In the genomic region with DNA sequence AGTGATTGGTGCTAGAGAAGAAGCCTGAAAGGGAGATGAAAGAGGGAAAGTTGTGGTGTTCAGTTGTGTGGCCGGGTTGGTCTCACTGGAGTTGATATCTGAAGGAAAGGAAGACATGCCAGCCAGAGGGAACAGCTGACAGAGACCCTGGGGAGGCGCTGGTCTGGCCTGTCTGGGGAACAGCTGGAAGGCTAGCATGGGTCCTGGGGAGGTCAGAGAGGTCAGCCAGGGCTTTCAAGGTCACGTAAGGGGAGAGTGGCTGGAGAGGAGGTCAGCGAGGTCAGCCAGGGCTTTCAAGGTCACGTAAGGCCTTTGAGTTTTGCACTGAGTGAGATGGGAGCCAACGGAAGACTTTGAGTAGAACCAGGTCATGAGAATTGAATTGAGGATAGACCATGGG, we compare ENCODE assay signal across 22 cellular contexts. TPM values are rescaled to one million over a fixed set of nuclear protein-coding genes. Genes with fewer than 3 reads are reported as not detected.
DNase-seq lines count a peak whose midpoint lies in the region; ATAC-seq, FAIRE-seq and TF ChIP-seq lines count a peak whose summit lies in the region.
"Had no signal": no experiment of that assay in that cellular context is flagged by ENCODE, and none has a peak within 500 bp of the region (broad histone marks: within the 10 kb centered on the region; RNA-seq: fewer than 3 reads in every experiment).

No MANE protein-coding gene starts in this region.

- H3K27me3 ChIP-seq in HepG2 (ENCODE audit: control insufficient read depth in 1 of 2, insufficient read depth in 2 of 2, low read length in 2 of 2) (peaks cover 8 to 55% of the 10 kb centered on the region in 2 experiments), psoas muscle (ENCODE audit: insufficient read depth in 3 of 3, low read length in 2 of 3) (no peaks in the 10 kb centered on the region), upper lobe of right lung (peaks cover 45% of the 10 kb centered on the region), PC-9 (ENCODE audit: insufficient read depth, low read depth) (no peaks in the 10 kb centered on the region)
- H3K27me3 ChIP-seq: MG63 had no signal

- peaks cover 10% of the 10 kb centered on the region; the same call in 1 of the 2 replicates for H3F3A ChIP-seq in PC-9 (ENCODE audit: insufficient read depth, low read depth)

- WGBS in HepG2 (ENCODE audit: low lambda C conversion rate) = 24% methylated on average over 6 of the region's 6 CpGs
- 60 to 87% (median 62%) methylated on average over 6 of the region's 6 CpGs for WGBS in psoas muscle, 3 donors

- BruUV-seq in HepG2 (replicated peaks; lab: Mats Ljungman, UMichigan) (no TSS peak), PC-9 (replicated peaks; lab: Mats Ljungman, UMichigan) (no TSS peak)

- no peak overlapping the region for H3K9ac ChIP-seq in HepG2 (ENCODE audit: insufficient read depth, low read depth, low read length)
- H3K9ac ChIP-seq: BLaER1 had no signal

- ATAC-seq in HepG2 = no peak
- no peak for ATAC-seq in psoas muscle
- no peak for ATAC-seq in upper lobe of right lung
- ATAC-seq: Panc1 had no signal

- H3K4me1 ChIP-seq in HepG2 (ENCODE audit: insufficient read depth, low read length) (peaks cover 18% of the 10 kb centered on the region; the same call in 1 of the 2 replicates), psoas muscle (peaks cover 92% of the 10 kb centered on the region), upper lobe of right lung (peaks cover 7% of the 10 kb centered on the region), PC-9 (replicated peaks; ENCODE audit: insufficient read depth) (peaks cover 22% of the 10 kb centered on the region)

- TF ChIP-seq EP300 in HepG2 (IDR thresholded peaks at IDR 0.05; ENCODE audit: low read depth in 2 of 2, low read length in 2 of 2) = no peak
- TF ChIP-seq EP300 in HepG2 (CRISPR knock-in tag; IDR thresholded peaks at IDR 0.05; ENCODE audit: borderline replicate concordance) = no peak

- no peak overlapping the region for H3K4me3 ChIP-seq in HepG2 (replicated peaks in 1 of 3; ENCODE audit: insufficient read depth in 1 of 3, low read depth in 2 of 3, low read length in 3 of 3)
- no peak overlapping the region for H3K4me3 ChIP-seq in psoas muscle
- no peak overlapping the region for H3K4me3 ChIP-seq in upper lobe of right lung
- no peak overlapping the region for H3K4me3 ChIP-seq in PC-9
- H3K4me3 ChIP-seq: BLaER1, MG63 had no signal

- no peak overlapping the region for H2AFZ ChIP-seq in HepG2 (ENCODE audit: low read length)
- H2AFZ ChIP-seq in PC-9 = no peak overlapping the region

- intact Hi-C loops in HepG2 (cut with micrococcal nuclease; ENCODE audit: unreplicated experiment) (no loop called here), psoas muscle (cut with DNase I) (no loop called here), upper lobe of right lung (cut with DNase I) (loop anchor here (5.0 kb wide), 1 partner anchor 38 kb away; no protein-coding TSS in a partner anchor), PC-9 (cut with micrococcal nuclease; ENCODE audit: unreplicated experiment) (no loop called here)

- TF ChIP-seq CTCF in HepG2 (CRISPR knock-in tag; IDR thresholded peaks at IDR 0.05) = no peak
- TF ChIP-seq CTCF in psoas muscle (IDR thresholded peaks at IDR 0.05) = no peak
- no peak for TF ChIP-seq CTCF in upper lobe of right lung (IDR thresholded peaks at IDR 0.05)
- TF ChIP-seq CTCF in PC-9 (conservative IDR thresholded peaks at IDR 0.05) = no peak

- no peak overlapping the region for H3K4me2 ChIP-seq in HepG2 (ENCODE audit: low read depth, low read length)
- no peak overlapping the region for H3K4me2 ChIP-seq in PC-9
- H3K4me2 ChIP-seq: BLaER1 had no signal

- CTCF ChIA-PET in HepG2 (lab: Yijun Ruan, JAX; ENCODE audit: low intra/inter-chr PET ratio, low total read pairs) = no interaction called here
- CTCF ChIA-PET in PC-9 (lab: Charles Lee) = no interaction called here

- in situ Hi-C loops in HepG2 (cut with HindIII; ENCODE audit: extremely low pct_ligation_motif_present, low pct_unique_long_range_greater_than_20kb) = no loop called here

- no peaks in the 10 kb centered on the region for H3K36me3 ChIP-seq in HepG2 (replicated peaks in 1 of 2; ENCODE audit: control insufficient read depth in 1 of 2, insufficient read depth in 2 of 2, low read length in 2 of 2)
- H3K36me3 ChIP-seq in psoas muscle (ENCODE audit: insufficient read depth in 1 of 2, low read depth in 1 of 2) = no peaks in the 10 kb centered on the region
- no peaks in the 10 kb centered on the region for H3K36me3 ChIP-seq in upper lobe of right lung
- no peaks in the 10 kb centered on the region for H3K36me3 ChIP-seq in PC-9 (ENCODE audit: low read depth)
- H3K36me3 ChIP-seq: BLaER1, MG63 had no signal

- no peak overlapping the region for H3K27ac ChIP-seq in HepG2 (ENCODE audit: extremely low read length, insufficient read depth, low read length)
- peak overlapping the region; percentile 41 for H3K27ac ChIP-seq in psoas muscle
- H3K27ac ChIP-seq in upper lobe of right lung = no peak overlapping the region
- no peak overlapping the region for H3K27ac ChIP-seq in PC-9
- H3K27ac ChIP-seq: BLaER1, RWPE1 had no signal

- H3K79me2 ChIP-seq in HepG2 (ENCODE audit: insufficient read depth, low read length) (no peaks in the 10 kb centered on the region), PC-9 (ENCODE audit: low read depth) (peaks cover 8% of the 10 kb centered on the region; the same call in 1 of the 2 replicates)

- no peaks in the 10 kb centered on the region for H3K9me3 ChIP-seq in HepG2 (ENCODE audit: low read length)
- no peaks in the 10 kb centered on the region for H3K9me3 ChIP-seq in psoas muscle
- H3K9me3 ChIP-seq in upper lobe of right lung = no peaks in the 10 kb centered on the region
- H3K9me3 ChIP-seq in PC-9 (ENCODE audit: insufficient read depth, low read depth) = no peaks in the 10 kb centered on the region; the same call in 1 of the 2 replicates
- H3K9me3 ChIP-seq: MG63 had no signal

- no peak for TF ChIP-seq POLR2A in HepG2 (IDR thresholded peaks at IDR 0.05; ENCODE audit: insufficient read depth in 1 of 2, low read depth in 2 of 2, low read length in 2 of 2)

- no peak for FAIRE-seq in HepG2 (lab: Jason Lieb, UNC)
- FAIRE-seq: GM12892, GM19239, HTR-8/SVneo had no signal

- H4K20me1 ChIP-seq in HepG2 (ENCODE audit: insufficient read depth, low read length) (no peaks in the 10 kb centered on the region), PC-9 (ENCODE audit: insufficient read depth) (no peaks in the 10 kb centered on the region)

- no peak for TF ChIP-seq RAD21 in HepG2 (CRISPR knock-in tag; IDR thresholded peaks at IDR 0.05)

- H3K9me2 ChIP-seq in PC-9 (ENCODE audit: insufficient read depth) = no peaks in the 10 kb centered on the region

- POLR2A ChIA-PET in HepG2 (lab: Yijun Ruan, JAX) = no interaction called here
- POLR2A ChIA-PET in PC-9 (lab: Charles Lee; ENCODE audit: unreplicated experiment) = no interaction called here

- peak; percentile 20 for DNase-seq in activated CD8-positive, alpha-beta memory T cell treated with anti-CD3 and anti-CD28 coated beads, Interleukin-2, amount 50 U/mL, for 48 hours
- DNase-seq in activated CD8-positive, alpha-beta memory T cell treated with anti-CD3 and anti-CD28 coated beads, Interleukin-2, amount 50 U/mL, for 4 hours = no peak
- no peak for DNase-seq in HepG2 (ENCODE audit: low spot score)
- DNase-seq in psoas muscle = no peak
- DNase-seq in upper lobe of right lung = peak; percentile 6
- no peak for DNase-seq in PC-9
- no peak for DNase-seq in activated effector memory CD4-positive, alpha-beta T cell treated with Interleukin-2 at 50 U/mL for 16 hours
- DNase-seq in NCI-H2081 (lab: John Stamatoyannopoulos, UW) = no peak
- DNase-seq: CD4-positive, CD25-positive, alpha-beta regulatory T cell; DMS153; DND-41; KG1; MG63; NCI-H2029; NCI-H526 treated with DMSO at 0.1 percent for 48 hours; SHP77 had no signal

TF ChIP-seq in HepG2, 621 proteins besides CTCF, POLR2A, EP300 and RAD21 (continues in another document):
- TF ChIP-seq NR2F6 (IDR thresholded peaks at IDR 0.05) (peak; percentile 35; the same call in 1 of the 2 replicates), NR2F6 (CRISPR knock-in tag; IDR thresholded peaks at IDR 0.05) (no peak)

RNA-seq across cellular contexts. Expression of a gene that starts 11.0 kb away (rescaled TPM):
- total RNA-seq in HepG2 (2016; rRNA removed; fragmentation: Illumina TruSeq; extraction: Trizol) (0.15 and 0.17 TPM in 2 replicates), psoas muscle (100 to 1,000 TPM; 109 to 208 (median 118) TPM), upper lobe of right lung (37.7 TPM), PC-9 (2021) (10.6 and 12.2 TPM in 2 replicates)
- 0.09 TPM in 1 of 2 replicates, not detected in the other for total RNA-seq in HepG2 (2016; cell fraction: cytosol; rRNA removed; fragmentation: Illumina TruSeq; extraction: Trizol; ENCODE audit: low read depth)
- total RNA-seq in HepG2 (2016; cell fraction: insoluble cytoplasmic fraction; rRNA removed; fragmentation: Illumina TruSeq; extraction: Trizol) = 0.21 and 0.22 TPM in 2 replicates
- 0.24 and 0.46 TPM in 2 replicates for total RNA-seq in HepG2 (2016; cell fraction: membrane; rRNA removed; fragmentation: Illumina TruSeq; extraction: Trizol)
- total RNA-seq in HepG2 (2016; cell fraction: nucleus; rRNA removed; fragmentation: Illumina TruSeq; extraction: Trizol) = 0.09 and 0.78 TPM in 2 replicates
- polyA plus RNA-seq in HepG2 (2011; rRNA removed) (2.4 and 4.5 TPM in 2 replicates), psoas muscle (10 to 100 TPM; 38.3 to 67.1 (median 55.8) TPM)
- 1.8 and 2.1 TPM in 2 replicates for polyA plus RNA-seq in HepG2 (2011; cell fraction: cytosol; rRNA removed)
- polyA plus RNA-seq in HepG2 (2011; cell fraction: nucleus; rRNA removed) = 4.5 and 8.3 TPM in 2 replicates
- polyA plus RNA-seq in HepG2 (2012) = 6.7 and 10.7 TPM in 2 replicates
- polyA plus RNA-seq in HepG2 (2016; cell fraction: cytosol; fragmentation: Illumina TruSeq; extraction: Trizol; ENCODE audit: low read depth) = 0.02 and 0.16 TPM in 2 replicates
- 0.29 and 0.50 TPM in 2 replicates for polyA plus RNA-seq in HepG2 (2016; cell fraction: insoluble cytoplasmic fraction; fragmentation: Illumina TruSeq; extraction: Trizol; ENCODE audit: low read depth)
- 0.08 and 0.21 TPM in 2 replicates for polyA plus RNA-seq in HepG2 (2016; cell fraction: membrane; fragmentation: Illumina TruSeq; extraction: Trizol; ENCODE audit: low read depth)
- 0.85 and 1.3 TPM in 2 replicates for polyA plus RNA-seq in HepG2 (2016; cell fraction: nucleus; fragmentation: Illumina TruSeq; extraction: Trizol; ENCODE audit: insufficient read depth, low read depth)
- polyA minus RNA-seq in HepG2 (2011; rRNA and poly(A)+ RNA removed; ENCODE audit: low replicate concordance) = 1.7 and 9.6 TPM in 2 replicates
- 2.0 and 5.3 TPM in 2 replicates for polyA minus RNA-seq in HepG2 (2011; cell fraction: cytosol; rRNA and poly(A)+ RNA removed)
- polyA minus RNA-seq in HepG2 (2011; cell fraction: nucleus; rRNA and poly(A)+ RNA removed) = 5.9 and 8.8 TPM in 2 replicates

Comparison
In these comparisons a context has a peak if more than half of its experiments do, and no peak if none do; other contexts are left out.
1. DNase-seq: peak in activated CD8-positive, alpha-beta memory T cell treated with anti-CD3 and anti-CD28 coated beads, Interleukin-2, amount 50 U/mL, for 48 hours (single experiment) and upper lobe of right lung (single experiment); none in activated CD8-positive, alpha-beta memory T cell treated with anti-CD3 and anti-CD28 coated beads, Interleukin-2, amount 50 U/mL, for 4 hours (single experiment), HepG2 (single experiment), psoas muscle (0 of 2), PC-9 (0 of 2), activated effector memory CD4-positive, alpha-beta T cell treated with Interleukin-2 at 50 U/mL for 16 hours (single experiment) and NCI-H2081 (0 of 2).